Comparison of ENCODE assay signal across 26 cellular contexts in the genomic region with DNA sequence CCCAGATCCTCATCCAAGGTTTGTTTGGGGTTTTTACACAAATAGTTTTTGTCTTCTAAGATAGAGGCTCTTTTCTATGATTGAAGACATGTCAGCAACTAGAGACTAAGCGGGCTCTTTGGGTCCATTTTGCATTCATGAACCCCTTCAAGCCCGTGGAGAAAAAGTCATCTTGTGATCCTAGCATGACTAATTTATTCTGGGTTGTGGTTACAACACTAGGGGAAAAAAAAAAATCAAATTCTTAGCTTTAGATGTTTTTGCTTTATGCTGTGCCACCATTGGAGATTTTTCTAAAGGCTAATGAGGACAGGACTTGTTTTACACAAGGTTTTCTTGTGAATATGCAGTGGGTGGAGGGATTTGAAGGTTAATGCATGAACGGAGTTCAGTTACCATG.
"Had no signal": no experiment of that assay in that cellular context is flagged by ENCODE, and none has a peak within 500 bp of the region (broad histone marks: within the 10 kb centered on the region; RNA-seq: fewer than 3 reads in every experiment).

No MANE protein-coding gene starts in this region.

- H3K27me3 ChIP-seq: breast epithelium, esophagus squamous epithelium, pancreas, right atrium auricular region, stomach, upper lobe of right lung had no signal

- H3K9me3 ChIP-seq: breast epithelium, esophagus squamous epithelium, left ventricle myocardium inferior, pancreas, psoas muscle, right atrium auricular region, stomach, thyroid gland, upper lobe of right lung had no signal

- DNase-seq: activated CD4-positive, alpha-beta memory T cell treated with anti-CD3 and anti-CD28 coated beads, Interleukin-2, amount 10 ng/mL, durations not matched to agents 7 days and 5 days; activated CD4-positive, alpha-beta T cell treated with anti-CD3 and anti-CD28 coated beads for 1 hour; activated CD4-positive, alpha-beta T cell treated with anti-CD3 and anti-CD28 coated beads, Interleukin-2, amount 10 ng/mL, durations not matched to agents 7 days and 5 days; activated CD8-positive, alpha-beta memory T cell treated with anti-CD3 and anti-CD28 coated beads, Interleukin-2, amount 50 U/mL, for 48 hours; activated gamma-delta T cell treated with Interleukin-2 at 50 U/mL for 16 hours; activated T-cell treated with anti-CD3 and anti-CD28 coated beads, Interleukin-2, amount 50 U/mL, for 4 hours; aorta; central memory CD4-positive, alpha-beta T cell; dermis blood vessel endothelial cell; effector CD4-positive, alpha-beta T cell; esophagus squamous epithelium; glutamatergic neuron; left ventricle myocardium inferior; pancreas; psoas muscle; stimulated activated CD4-positive, alpha-beta T cell treated with anti-CD3 and anti-CD28 coated beads, Interleukin-15, amount 100 ng/mL, for 24 hours; stimulated activated CD4-positive, alpha-beta T cell treated with anti-CD3 and anti-CD28 coated beads, Interleukin-2, amount 100 ng/mL, for 24 hours; stimulated activated naive B cell treated with anti-CD40 and anti-IgM and Interleukin-4, amounts not matched to agents 10 μg/mL and 1 μg/mL and 100 μg/mL, for 72 hours; stomach; T-helper 2 cell; thyroid gland; upper lobe of right lung had no signal

- H3K27ac ChIP-seq: breast epithelium, epithelial cell of prostate, esophagus squamous epithelium, left ventricle myocardium inferior, pancreas, psoas muscle, right atrium auricular region, stomach, thyroid gland, upper lobe of right lung had no signal

- H3K4me3 ChIP-seq: breast epithelium, esophagus squamous epithelium, left ventricle myocardium inferior, pancreas, psoas muscle, right atrium auricular region, smooth muscle cell, stomach, thyroid gland, upper lobe of right lung had no signal

- H3K4me2 ChIP-seq: smooth muscle cell had no signal

- H3K4me1 ChIP-seq: breast epithelium, esophagus squamous epithelium, left ventricle myocardium inferior, pancreas, psoas muscle, right atrium auricular region, stomach, thyroid gland, upper lobe of right lung had no signal

- H3K36me3 ChIP-seq: breast epithelium, esophagus squamous epithelium, left ventricle myocardium inferior, pancreas, right atrium auricular region, stomach, thyroid gland, upper lobe of right lung had no signal
